In the genomic region with DNA sequence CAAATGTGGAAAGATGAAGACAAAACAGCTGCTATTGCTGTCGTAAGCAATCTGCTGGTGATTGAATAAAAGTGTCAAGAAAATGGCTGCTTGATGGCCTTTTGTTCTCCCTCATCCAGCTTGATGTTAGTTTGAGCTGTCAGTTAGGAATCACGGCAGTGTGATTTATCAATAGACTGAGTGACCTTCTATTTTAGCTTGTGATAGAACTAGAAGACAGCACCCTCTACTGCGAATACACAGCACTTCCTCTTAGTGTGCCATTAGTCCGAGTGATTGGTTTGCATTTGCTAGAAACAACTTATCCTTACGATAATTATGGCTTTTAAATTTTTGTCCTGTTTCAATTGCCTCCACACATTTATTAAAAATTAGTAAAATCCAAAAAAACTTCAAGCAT, we compare ENCODE assay signal across 10 cellular contexts.
DNase-seq lines count a peak whose midpoint lies in the region; TF ChIP-seq lines count a peak whose summit lies in the region.
"Had no signal": no experiment of that assay in that cellular context is flagged by ENCODE, and none has a peak within 500 bp of the region (broad histone marks: within the 10 kb centered on the region; RNA-seq: fewer than 3 reads in every experiment).

No MANE protein-coding gene starts in this region.

- no peak overlapping the region for H3K4me3 Mint-ChIP-seq in nephron progenitor cell
- H3K4me3 Mint-ChIP-seq in activated CD4-positive, alpha-beta T cell treated with anti-CD3 and anti-CD28 coated beads, Interleukin-2, amount 10 ng/mL, durations not matched to agents 7 days and 5 days, result no peak overlapping the region
- H3K4me3 Mint-ChIP-seq: effector memory CD8-positive, alpha-beta T cell had no signal

- H3K9me3 Mint-ChIP-seq in nephron progenitor cell, result no peaks in the 10 kb centered on the region
- no peaks in the 10 kb centered on the region for H3K9me3 Mint-ChIP-seq in activated CD4-positive, alpha-beta T cell treated with anti-CD3 and anti-CD28 coated beads, Interleukin-2, amount 10 ng/mL, durations not matched to agents 7 days and 5 days
- H3K9me3 Mint-ChIP-seq: effector memory CD8-positive, alpha-beta T cell had no signal

- no peak for DNase-seq in GM13977 (ENCODE audit: low spot score)
- peak; percentile 32 for DNase-seq in NCI-H146 (lab: John Stamatoyannopoulos, UW)
- peak; percentile 42 for DNase-seq in astrocyte of the hippocampus (ENCODE audit: low read depth, low spot score)
- DNase-seq in nephron progenitor cell, result no peak
- no peak for DNase-seq in COLO668 (lab: John Stamatoyannopoulos, UW; ENCODE audit: unreplicated experiment)
- DNase-seq in SW 1271 (lab: John Stamatoyannopoulos, UW), result no peak
- no peak for DNase-seq in activated CD4-positive, alpha-beta T cell treated with anti-CD3 and anti-CD28 coated beads, Interleukin-2, amount 10 ng/mL, durations not matched to agents 7 days and 5 days
- no peak for DNase-seq in UCSD-AML1 (lab: John Stamatoyannopoulos, UW; ENCODE audit: unreplicated experiment)
- DNase-seq: effector memory CD8-positive, alpha-beta T cell; NCI-H187 had no signal

- no peaks in the 10 kb centered on the region for H3K36me3 Mint-ChIP-seq in nephron progenitor cell (ENCODE audit: low read depth)
- H3K36me3 Mint-ChIP-seq in activated CD4-positive, alpha-beta T cell treated with anti-CD3 and anti-CD28 coated beads, Interleukin-2, amount 10 ng/mL, durations not matched to agents 7 days and 5 days (ENCODE audit: low read depth), result no peaks in the 10 kb centered on the region

- peaks cover 14% of the 10 kb centered on the region for H3K4me1 Mint-ChIP-seq in nephron progenitor cell
- no peaks in the 10 kb centered on the region for H3K4me1 Mint-ChIP-seq in activated CD4-positive, alpha-beta T cell treated with anti-CD3 and anti-CD28 coated beads, Interleukin-2, amount 10 ng/mL, durations not matched to agents 7 days and 5 days

- POLR2A ChIA-PET in activated CD4-positive, alpha-beta T cell treated with anti-CD3 and anti-CD28 coated beads, Interleukin-2, amount 10 ng/mL, durations not matched to agents 7 days and 5 days (lab: Charles Lee), result no interaction called here

- in situ Hi-C loops in GM13977 (cut with MboI; ENCODE audit: low pct_unique_long_range_greater_than_20kb, low sequenced_read_pairs, unreplicated experiment), result no loop called here

- no peaks in the 10 kb centered on the region for H3K27me3 Mint-ChIP-seq in nephron progenitor cell (ENCODE audit: low read depth, poor library complexity)
- H3K27me3 Mint-ChIP-seq in activated CD4-positive, alpha-beta T cell treated with anti-CD3 and anti-CD28 coated beads, Interleukin-2, amount 10 ng/mL, durations not matched to agents 7 days and 5 days, result peaks cover 22% of the 10 kb centered on the region

- TF ChIP-seq CTCF in GM13977 (IDR thresholded peaks at IDR 0.05; ENCODE audit: extremely low read depth, insufficient read depth, missing control alignments) (peak; percentile 4), nephron progenitor cell (IDR thresholded peaks at IDR 0.05) (peak; percentile 39)

- CTCF ChIA-PET in activated CD4-positive, alpha-beta T cell treated with anti-CD3 and anti-CD28 coated beads, Interleukin-2, amount 10 ng/mL, durations not matched to agents 7 days and 5 days (lab: Charles Lee), result no interaction called here

- no peak overlapping the region for H3K27ac Mint-ChIP-seq in nephron progenitor cell
- no peak overlapping the region for H3K27ac Mint-ChIP-seq in activated CD4-positive, alpha-beta T cell treated with anti-CD3 and anti-CD28 coated beads, Interleukin-2, amount 10 ng/mL, durations not matched to agents 7 days and 5 days
- H3K27ac Mint-ChIP-seq: effector memory CD8-positive, alpha-beta T cell had no signal

Comparison
In these comparisons a context has a peak if more than half of its experiments do, and no peak if none do; other contexts are left out.
1. DNase-seq: peak in NCI-H146 (single experiment) and astrocyte of the hippocampus (single experiment); none in GM13977 (single experiment), nephron progenitor cell (single experiment), COLO668 (single experiment), SW 1271 (0 of 2), activated CD4-positive, alpha-beta T cell treated with anti-CD3 and anti-CD28 coated beads, Interleukin-2, amount 10 ng/mL, durations not matched to agents 7 days and 5 days (single experiment) and UCSD-AML1 (single experiment).